ENCODE assay signal across 26 cellular contexts in the genomic region with DNA sequence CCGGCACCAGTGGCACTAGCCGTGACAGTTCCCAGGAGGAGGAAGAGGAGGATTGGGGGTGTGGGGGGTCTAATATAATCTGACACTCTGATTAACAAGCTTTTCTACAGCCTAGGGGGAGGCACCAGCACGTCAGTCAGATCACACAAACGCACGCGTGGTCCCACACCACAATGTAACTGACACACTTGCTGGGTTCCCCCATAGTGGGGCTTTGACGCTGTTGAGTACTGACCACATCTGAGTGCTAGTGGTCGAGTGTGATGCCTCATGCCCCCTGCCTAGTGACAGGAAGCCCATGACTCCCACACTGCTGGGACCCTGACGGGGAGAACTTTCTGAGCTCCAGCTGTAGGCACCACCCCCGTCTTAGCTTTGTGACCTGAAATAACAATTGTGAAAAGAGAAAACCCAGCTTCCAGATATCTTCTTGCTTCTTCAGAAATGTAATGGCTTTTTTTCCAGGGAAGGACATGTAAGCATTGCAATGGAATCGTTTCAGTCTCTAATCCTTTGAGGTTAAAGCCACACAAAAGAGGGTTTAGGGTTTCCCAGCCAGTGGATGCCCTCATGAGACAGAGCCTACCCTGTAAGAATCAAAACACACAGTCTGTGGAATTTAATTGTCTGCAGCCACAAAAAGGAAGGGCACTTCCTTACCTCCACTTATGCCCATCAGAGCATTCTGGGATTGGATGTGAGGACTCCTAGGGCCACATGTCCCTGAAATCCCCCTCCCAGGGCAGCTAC.
"Had no signal": no experiment of that assay in that cellular context is flagged by ENCODE, and none has a peak within 500 bp of the region (broad histone marks: within the 10 kb centered on the region; RNA-seq: fewer than 3 reads in every experiment).

No MANE protein-coding gene starts in this region.

- H3K27me3 Mint-ChIP-seq: dendritic cell treated with granulocyte-macrophage colony-stimulating factor and Interleukin-4, amounts not matched to agents 40 ng/mL and 50 ng/mL, for 4 days had no signal

- ATAC-seq: esophagus mucosa; gastrocnemius medialis; left cardiac atrium; left lung; naive thymus-derived CD4-positive, alpha-beta T cell; psoas muscle; right cardiac atrium; stimulated activated naive B cell treated with anti-CD40 and anti-IgM and Interleukin-4, amounts not matched to agents 10 μg/mL and 1 μg/mL and 100 μg/mL, for 72 hours had no signal

- H3K36me3 Mint-ChIP-seq: naive thymus-derived CD4-positive, alpha-beta T cell; stimulated activated naive B cell treated with anti-CD40 and anti-IgM and Interleukin-4, amounts not matched to agents 10 μg/mL and 1 μg/mL and 100 μg/mL, for 72 hours had no signal

- H3K9me3 ChIP-seq: colonic mucosa, gastrocnemius medialis, ovary, psoas muscle, thyroid gland had no signal

- H3K27ac ChIP-seq: colonic mucosa, epithelial cell of prostate, gastrocnemius medialis, left lung, ovary, psoas muscle, skin epidermis, spleen, stomach, thyroid gland had no signal

- H3K27me3 ChIP-seq: colonic mucosa, gastrocnemius medialis, left lung, ovary, thyroid gland had no signal

- H3K4me3 ChIP-seq: colonic mucosa, gastrocnemius medialis, left lung, ovary, psoas muscle, skin epidermis, spleen, stomach, thyroid gland had no signal

- H3K27ac Mint-ChIP-seq: dendritic cell treated with granulocyte-macrophage colony-stimulating factor and Interleukin-4, amounts not matched to agents 40 ng/mL and 50 ng/mL, for 4 days; endodermal cell; naive thymus-derived CD4-positive, alpha-beta T cell; nephron; stimulated activated naive B cell treated with anti-CD40 and anti-IgM and Interleukin-4, amounts not matched to agents 10 μg/mL and 1 μg/mL and 100 μg/mL, for 72 hours had no signal

- H3K4me1 ChIP-seq: colonic mucosa, gastrocnemius medialis, left lung, psoas muscle, spleen, stomach, thyroid gland had no signal

- H3K4me3 Mint-ChIP-seq: dendritic cell treated with granulocyte-macrophage colony-stimulating factor and Interleukin-4, amounts not matched to agents 40 ng/mL and 50 ng/mL, for 4 days; endodermal cell; naive thymus-derived CD4-positive, alpha-beta T cell; nephron; stimulated activated naive B cell treated with anti-CD40 and anti-IgM and Interleukin-4, amounts not matched to agents 10 μg/mL and 1 μg/mL and 100 μg/mL, for 72 hours had no signal

- H3K4me1 Mint-ChIP-seq: endodermal cell; naive thymus-derived CD4-positive, alpha-beta T cell; nephron; stimulated activated naive B cell treated with anti-CD40 and anti-IgM and Interleukin-4, amounts not matched to agents 10 μg/mL and 1 μg/mL and 100 μg/mL, for 72 hours had no signal

- H3K36me3 ChIP-seq: colonic mucosa, gastrocnemius medialis, left lung, ovary, spleen, stomach, thyroid gland had no signal

- DNase-seq: colonic mucosa; effector CD8-positive, alpha-beta T cell; endodermal cell; foreskin fibroblast; gastrocnemius medialis; head of caudate nucleus; kidney; left cardiac atrium; left lung; mesenchymal stem cell; midbrain; naive thymus-derived CD4-positive, alpha-beta T cell; occipital lobe; ovary; right cardiac atrium; spleen; stimulated activated naive B cell treated with anti-CD40 and anti-IgM and Interleukin-4, amounts not matched to agents 10 μg/mL and 1 μg/mL and 100 μg/mL, for 72 hours; stomach; thyroid gland; trophoblast cell had no signal
